Comparison of ENCODE assay signal across 28 cellular contexts in genomic region chr11:92447586-92447985, GRCh38.
"Had no signal": no experiment of that assay in that cellular context is flagged by ENCODE, and none has a peak within 500 bp of the region (broad histone marks: within the 10 kb centered on the region; RNA-seq: fewer than 3 reads in every experiment).

No MANE protein-coding gene starts in this region.

- H3K4me1 Mint-ChIP-seq: stimulated activated effector memory CD8-positive, alpha-beta T cell treated with anti-CD3 and anti-CD28 coated beads, Interleukin-12 subunit alpha, Interleukin-12 subunit beta, amount 100 ng/mL, for 72 hours had no signal

- H3K27me3 ChIP-seq: esophagus muscularis mucosa, foreskin keratinocyte, gastroesophageal sphincter, heart left ventricle, hepatocyte, right atrium auricular region, stomach, thyroid gland had no signal

- ATAC-seq: gastroesophageal sphincter; heart left ventricle; left lobe of liver; mucosa of descending colon; sciatic nerve; stimulated activated effector memory CD8-positive, alpha-beta T cell treated with anti-CD3 and anti-CD28 coated beads, Interleukin-12 subunit alpha, Interleukin-12 subunit beta, amount 100 ng/mL, for 72 hours had no signal

- H3K4me3 ChIP-seq: dorsolateral prefrontal cortex, esophagus muscularis mucosa, gastroesophageal sphincter, heart left ventricle, hepatocyte, lung, mucosa of descending colon, prostate gland, right atrium auricular region, smooth muscle cell, stomach, thyroid gland had no signal

- H3K36me3 Mint-ChIP-seq: mesothelial cell of epicardium; naive B cell; stimulated activated effector memory CD8-positive, alpha-beta T cell treated with anti-CD3 and anti-CD28 coated beads, Interleukin-12 subunit alpha, Interleukin-12 subunit beta, amount 100 ng/mL, for 72 hours had no signal

- H3K36me3 ChIP-seq: esophagus muscularis mucosa, gastroesophageal sphincter, heart left ventricle, prostate gland, right atrium auricular region, stomach, thyroid gland had no signal

- FAIRE-seq: colon, kidney had no signal

- DNase-seq: dorsolateral prefrontal cortex; effector CD4-positive, alpha-beta T cell; heart left ventricle; kidney; mesenchymal stem cell; mucosa of descending colon; naive B cell; stimulated activated CD4-positive, alpha-beta T cell treated with anti-CD3 and anti-CD28 coated beads, Interleukin-12 subunit alpha, Interleukin-12 subunit beta, amount 100 ng/mL, for 4 hours; stimulated activated CD4-positive, alpha-beta T cell treated with anti-CD3 and anti-CD28 coated beads, Interleukin-1b, Interleukin-23, amount 100 ng/mL, for 48 hours; stimulated activated CD4-positive, alpha-beta T cell treated with anti-CD3 and anti-CD28 coated beads, Interleukin-4, amount 100 ng/mL, for 1 hour; stimulated activated naive CD4-positive, alpha-beta T cell treated with Interleukin-2 at 50 U/mL for 16 hours; stomach; thyroid gland had no signal

- H3K9me3 ChIP-seq: esophagus muscularis mucosa, gastroesophageal sphincter, heart left ventricle, mucosa of descending colon, prostate gland, right atrium auricular region, stomach, thyroid gland had no signal

- H3K27ac Mint-ChIP-seq: mesothelial cell of epicardium; naive B cell; nephron; stimulated activated effector memory CD8-positive, alpha-beta T cell treated with anti-CD3 and anti-CD28 coated beads, Interleukin-12 subunit alpha, Interleukin-12 subunit beta, amount 100 ng/mL, for 72 hours had no signal

- H3K27ac ChIP-seq: dorsolateral prefrontal cortex, epithelial cell of prostate, esophagus muscularis mucosa, foreskin keratinocyte, gastroesophageal sphincter, heart left ventricle, hepatocyte, prostate gland, right atrium auricular region, stomach, thyroid gland had no signal

- H3K9me3 Mint-ChIP-seq: mesothelial cell of epicardium; naive B cell; nephron; stimulated activated effector memory CD8-positive, alpha-beta T cell treated with anti-CD3 and anti-CD28 coated beads, Interleukin-12 subunit alpha, Interleukin-12 subunit beta, amount 100 ng/mL, for 72 hours had no signal

- H3K4me1 ChIP-seq: prostate gland, right atrium auricular region, stomach, thyroid gland had no signal

- H3K4me3 Mint-ChIP-seq: mesothelial cell of epicardium; naive B cell; nephron; stimulated activated effector memory CD8-positive, alpha-beta T cell treated with anti-CD3 and anti-CD28 coated beads, Interleukin-12 subunit alpha, Interleukin-12 subunit beta, amount 100 ng/mL, for 72 hours had no signal

- H3K79me2 ChIP-seq: hepatocyte had no signal

- H2AFZ ChIP-seq: hepatocyte had no signal

- H3K4me2 ChIP-seq: hepatocyte, smooth muscle cell had no signal

- H3K27me3 Mint-ChIP-seq: naive B cell had no signal
